ENCODE assay signal across 10 cellular contexts in the genomic region with DNA sequence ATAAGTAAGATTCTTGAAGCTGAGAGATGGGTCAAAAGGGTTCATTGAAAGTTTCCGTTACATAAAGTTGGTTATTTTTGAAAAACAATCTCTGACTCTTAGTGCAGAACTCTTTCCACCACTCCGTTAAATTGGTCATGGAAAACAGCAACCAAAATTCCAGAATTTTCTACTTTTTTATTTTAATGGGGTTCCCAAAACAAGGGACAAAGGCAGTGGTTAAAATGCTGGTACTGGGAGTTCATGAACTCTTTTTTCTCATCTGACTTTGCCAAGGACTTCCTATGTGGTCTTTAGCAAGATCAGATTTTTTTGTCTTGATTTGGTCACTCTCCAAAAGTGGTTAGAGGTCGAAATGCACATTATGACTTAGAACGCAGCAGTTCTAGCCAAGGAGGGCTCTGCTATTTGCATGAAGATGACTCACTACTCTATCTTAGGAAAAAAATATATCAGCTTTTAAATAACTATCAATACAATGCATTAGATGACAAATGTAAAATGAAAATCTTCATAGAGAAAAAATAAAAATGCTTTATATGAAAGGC.
DNase-seq lines count a peak whose midpoint lies in the region; ATAC-seq, FAIRE-seq and TF ChIP-seq lines count a peak whose summit lies in the region.
"Had no signal": no experiment of that assay in that cellular context is flagged by ENCODE, and none has a peak within 500 bp of the region (broad histone marks: within the 10 kb centered on the region; RNA-seq: fewer than 3 reads in every experiment).

No MANE protein-coding gene starts in this region.

- TF ChIP-seq CTCF in mesothelial cell of epicardium (IDR thresholded peaks at IDR 0.05; ENCODE audit: unreplicated experiment), result no peak
- TF ChIP-seq CTCF in natural killer cell (IDR thresholded peaks at IDR 0.05), result no peak

- peak; percentile 51 for FAIRE-seq in endometrium (lab: Jason Lieb, UNC)

- ATAC-seq in HG03378 (IDR thresholded peaks at IDR 0.05; ENCODE audit: unreplicated experiment) (peak; percentile 96), natural killer cell (no peak)

- peaks cover 10% of the 10 kb centered on the region for H3K27me3 Mint-ChIP-seq in mesothelial cell of epicardium (ENCODE audit: low read depth)
- H3K27me3 Mint-ChIP-seq in natural killer cell (ENCODE audit: low read depth in 2 of 2), result peaks cover 3 to 12% of the 10 kb centered on the region in 2 donors

- DNase-seq in A172 (ENCODE audit: low spot score) (peak; percentile 53), GM19240 (ENCODE audit: insufficient read length, low spot score) (peak; percentile 10), D341Med (ENCODE audit: low spot score) (no peak), mesothelial cell of epicardium (ENCODE audit: low spot score in 2 of 2, unreplicated experiment in 2 of 2) (no peak), NCI-H1105 treated with DMSO at 0.1 percent for 48 hours (lab: John Stamatoyannopoulos, UW) (no peak), natural killer cell (no peak)
- DNase-seq: activated CD4-positive, CD25-positive, alpha-beta regulatory T cell treated with anti-CD3 and anti-CD28 coated beads, Interleukin-2, amount 50 U/mL, for 72 hours had no signal

- H3K36me3 Mint-ChIP-seq in mesothelial cell of epicardium (no peaks in the 10 kb centered on the region), natural killer cell (no peaks in the 10 kb centered on the region)
- H3K36me3 Mint-ChIP-seq: IgD-negative memory B cell had no signal

- H3K4me3 Mint-ChIP-seq in mesothelial cell of epicardium (no peak overlapping the region), natural killer cell (no peak overlapping the region)
- H3K4me3 Mint-ChIP-seq: IgD-negative memory B cell had no signal

- intact Hi-C loops in natural killer cell (cut with micrococcal nuclease), result no loop called here

- H3K27ac Mint-ChIP-seq in mesothelial cell of epicardium, result no peak overlapping the region
- H3K27ac Mint-ChIP-seq in natural killer cell, result no peak overlapping the region
- H3K27ac Mint-ChIP-seq: IgD-negative memory B cell had no signal

- H3K4me1 Mint-ChIP-seq in mesothelial cell of epicardium, result peaks cover 42% of the 10 kb centered on the region
- no peaks in the 10 kb centered on the region for H3K4me1 Mint-ChIP-seq in natural killer cell

- H3K9me3 Mint-ChIP-seq in mesothelial cell of epicardium (no peaks in the 10 kb centered on the region), natural killer cell (no peaks in the 10 kb centered on the region)
- H3K9me3 Mint-ChIP-seq: IgD-negative memory B cell had no signal

Comparison
In these comparisons a context has a peak if more than half of its experiments do, and no peak if none do; other contexts are left out.
1. DNase-seq: peak in A172 (single experiment) and GM19240 (single experiment); none in D341Med (single experiment), mesothelial cell of epicardium (0 of 2), NCI-H1105 treated with DMSO at 0.1 percent for 48 hours (single experiment) and natural killer cell (single experiment).